8 cellular contexts compared by ENCODE assay signal in genomic region chr2:229921101-229921891, GRCh38. TPM values are rescaled to one million over a fixed set of nuclear protein-coding genes. Genes with fewer than 3 reads are reported as not detected.
DNase-seq lines count a peak whose midpoint lies in the region; ATAC-seq and TF ChIP-seq lines count a peak whose summit lies in the region.

No MANE protein-coding gene starts in this region.

- H3K36me3 Mint-ChIP-seq in activated naive CD8-positive, alpha-beta T cell treated with anti-CD3 and anti-CD28 coated beads for 36 hours: peaks cover 36% of the 10 kb centered on the region
- peaks cover 8% of the 10 kb centered on the region for H3K36me3 Mint-ChIP-seq in type B pancreatic cell

- peak overlapping the region; percentile 97 for H3K27ac Mint-ChIP-seq in activated naive CD8-positive, alpha-beta T cell treated with anti-CD3 and anti-CD28 coated beads for 36 hours
- H3K27ac Mint-ChIP-seq in type B pancreatic cell: peak overlapping the region; percentile 98

- peak; percentile 16 for ATAC-seq in GM21423 (IDR thresholded peaks at IDR 0.05; ENCODE audit: unreplicated experiment)

- H3K36me3 ChIP-seq in SJSA1 (peaks cover 19% of the 10 kb centered on the region), cardiac muscle cell (no peaks in the 10 kb centered on the region), parathyroid adenoma (ENCODE audit: control insufficient read depth, insufficient read depth, low read length) (no peaks in the 10 kb centered on the region)

- peak overlapping the region; percentile 92 for H3K9ac ChIP-seq in parathyroid adenoma

- peaks cover 10% of the 10 kb centered on the region for H3K79me2 ChIP-seq in parathyroid adenoma

- DNase-seq in DMS114 treated with DMSO at 0.1 percent for 48 hours (lab: John Stamatoyannopoulos, UW; ENCODE audit: unreplicated experiment) (peak; percentile 46), HUDEP-2 (lab: John Stamatoyannopoulos, UW; ENCODE audit: unreplicated experiment in 76 of 76) (peak in 52 of 76 experiments; percentile 3 to 61 (median 35)), SJSA1 (ENCODE audit: low read depth in 1 of 2, low spot score in 2 of 2) (peak; percentile 51 to 63), cardiac muscle cell (ENCODE audit: low read depth in 1 of 2, low spot score in 1 of 2) (peak; percentile 42 to 70), type B pancreatic cell (ENCODE audit: extremely low spot score, unreplicated experiment) (peak; percentile 71)
- DNase-seq in activated naive CD8-positive, alpha-beta T cell treated with anti-CD3 and anti-CD28 coated beads for 36 hours: peak; percentile 68

- H3K4me3 ChIP-seq in SJSA1 (peak overlapping the region; percentile 73), cardiac muscle cell (peak overlapping the region; percentile 83), parathyroid adenoma (ENCODE audit: low read depth, low read length) (peak overlapping the region; percentile 92)

- no peaks in the 10 kb centered on the region for H3K9me3 ChIP-seq in SJSA1 (replicated peaks)
- no peaks in the 10 kb centered on the region for H3K9me3 ChIP-seq in cardiac muscle cell (ENCODE audit: low read depth)
- no peaks in the 10 kb centered on the region for H3K9me3 ChIP-seq in parathyroid adenoma (ENCODE audit: control insufficient read depth, low read length)

- peaks cover 3% of the 10 kb centered on the region for H3K27me3 Mint-ChIP-seq in activated naive CD8-positive, alpha-beta T cell treated with anti-CD3 and anti-CD28 coated beads for 36 hours
- no peaks in the 10 kb centered on the region for H3K27me3 Mint-ChIP-seq in type B pancreatic cell

- no peak for TF ChIP-seq CTCF in cardiac muscle cell (IDR thresholded peaks at IDR 0.05; ENCODE audit: low read depth, low read length)
- TF ChIP-seq CTCF in parathyroid adenoma (IDR thresholded peaks at IDR 0.05): no peak
- TF ChIP-seq CTCF in type B pancreatic cell (conservative IDR thresholded peaks at IDR 0.05): no peak

- H3K27me3 ChIP-seq in SJSA1 (replicated peaks) (no peaks in the 10 kb centered on the region), cardiac muscle cell (no peaks in the 10 kb centered on the region), parathyroid adenoma (ENCODE audit: control insufficient read depth, insufficient read depth, low read length) (no peaks in the 10 kb centered on the region)

- H3K4me3 Mint-ChIP-seq in activated naive CD8-positive, alpha-beta T cell treated with anti-CD3 and anti-CD28 coated beads for 36 hours: peak overlapping the region; percentile 98
- H3K4me3 Mint-ChIP-seq in type B pancreatic cell: peak overlapping the region; percentile 91

- peaks cover 30% of the 10 kb centered on the region for H3K4me1 Mint-ChIP-seq in activated naive CD8-positive, alpha-beta T cell treated with anti-CD3 and anti-CD28 coated beads for 36 hours
- peaks cover 19% of the 10 kb centered on the region for H3K4me1 Mint-ChIP-seq in type B pancreatic cell (ENCODE audit: unreplicated experiment)

- peaks cover 5% of the 10 kb centered on the region for H3K9me3 Mint-ChIP-seq in activated naive CD8-positive, alpha-beta T cell treated with anti-CD3 and anti-CD28 coated beads for 36 hours
- H3K9me3 Mint-ChIP-seq in type B pancreatic cell: no peaks in the 10 kb centered on the region

- peak overlapping the region; percentile 98 for H3K4me2 ChIP-seq in parathyroid adenoma (ENCODE audit: low read length)

- H3K4me1 ChIP-seq in SJSA1 (replicated peaks) (peaks cover 9% of the 10 kb centered on the region; the same call in 1 of the 2 replicates), cardiac muscle cell (ENCODE audit: low read depth) (peaks cover 11% of the 10 kb centered on the region), parathyroid adenoma (peaks cover 3% of the 10 kb centered on the region)

- peak overlapping the region; percentile 88 for H2AFZ ChIP-seq in parathyroid adenoma

- peak overlapping the region; percentile 88 for H3K27ac ChIP-seq in SJSA1
- peak overlapping the region; percentile 99 for H3K27ac ChIP-seq in cardiac muscle cell
- peak overlapping the region; percentile 98 for H3K27ac ChIP-seq in parathyroid adenoma

RNA-seq across cellular contexts. Expression of gene TRIP12, which starts 0.5 kb away (rescaled TPM):
- total RNA-seq in SJSA1 (2014; rRNA removed; shearing (Covaris generic)): 83.1 and 139 TPM in 2 replicates
- 100 to 1,000 TPM; 227 to 262 TPM for total RNA-seq in activated naive CD8-positive, alpha-beta T cell treated with anti-CD3 and anti-CD28 coated beads for 36 hours
- total RNA-seq in cardiac muscle cell (92.6 and 190 TPM in 2 replicates), type B pancreatic cell (ENCODE audit: low replicate concordance) (188 and 191 TPM in 2 replicates)
- polyA plus RNA-seq in cardiac muscle cell: 57.5 and 81.8 TPM in 2 replicates

RNA-seq across cellular contexts. Expression of gene FBXO36, which starts 1.0 kb away (rescaled TPM):
- 3.8 and 4.6 TPM in 2 replicates for total RNA-seq in SJSA1 (2014; rRNA removed; shearing (Covaris generic))
- 1 to 10 TPM; 1.1 to 1.3 TPM for total RNA-seq in activated naive CD8-positive, alpha-beta T cell treated with anti-CD3 and anti-CD28 coated beads for 36 hours
- total RNA-seq in cardiac muscle cell (2.8 and 5.7 TPM in 2 replicates), type B pancreatic cell (ENCODE audit: low replicate concordance) (2.0 and 3.2 TPM in 2 replicates)
- polyA plus RNA-seq in cardiac muscle cell: 4.8 and 10.1 TPM in 2 replicates

Comparison
In these comparisons a context has a peak if more than half of its experiments do, and no peak if none do; other contexts are left out.
1. Peak in every context shown above with its lines: DNase-seq, ATAC-seq, H3K4me3 ChIP-seq and H3K27ac ChIP-seq.